In genomic region chr6:158072083-158072721, GRCh38 we compare ENCODE assay signal across 8 cellular contexts.
DNase-seq lines count a peak whose midpoint lies in the region; ATAC-seq, FAIRE-seq and TF ChIP-seq lines count a peak whose summit lies in the region.

No MANE protein-coding gene starts in this region.

- DNase-seq in A549 (ENCODE audit: low read depth in 1 of 2, low spot score in 1 of 2) (peak; percentile 58 to 72), GM13976 (ENCODE audit: low spot score) (peak; percentile 88), NCI-H1105 treated with DMSO at 0.1 percent for 48 hours (lab: John Stamatoyannopoulos, UW) (peak; percentile 73), T1000 (lab: John Stamatoyannopoulos, UW) (peak; percentile 29), anterior cingulate cortex (lab: John Stamatoyannopoulos, UW) (peak in 55 of 58 donors; percentile 20 to 88 (median 57)), right cardiac atrium (peak; percentile 73 to 89 (median 88)), sigmoid colon (peak; percentile 87)

- H3K4me3 ChIP-seq in A549 (no peak overlapping the region), right cardiac atrium (ENCODE audit: low read length) (no peak overlapping the region), sigmoid colon (no peak overlapping the region)

- no peaks in the 10 kb centered on the region for H3K9me3 ChIP-seq in A549
- no peaks in the 10 kb centered on the region for H3K9me3 ChIP-seq in right cardiac atrium (ENCODE audit: control insufficient read depth, low read length)
- H3K9me3 ChIP-seq in sigmoid colon: no peaks in the 10 kb centered on the region

- TF ChIP-seq POLR2A in A549 (IDR thresholded peaks at IDR 0.05; ENCODE audit: low read length) (no peak), sigmoid colon (IDR thresholded peaks at IDR 0.05) (no peak)

- ATAC-seq in A549 (peak; percentile 63 to 79), right cardiac atrium (peak; percentile 52 to 68), GM18502 (IDR thresholded peaks at IDR 0.05; ENCODE audit: poor library complexity, unreplicated experiment) (no peak)

- H3K27ac ChIP-seq in A549 (peak overlapping the region; percentile 67 to 81), right cardiac atrium (ENCODE audit: low read length) (no peak overlapping the region), sigmoid colon (peak overlapping the region in 1 of 4 donors; percentile 26)

- TF ChIP-seq EP300 in A549 (IDR thresholded peaks at IDR 0.05) (no peak), sigmoid colon (IDR thresholded peaks at IDR 0.05) (no peak)

- 0 out of 3 replicates have a peak overlapping the region, but pooled peaks have one; percentile 27 for H3K4me2 ChIP-seq in A549

- FAIRE-seq in A549 (lab: Jason Lieb, UNC): peak; percentile 73

- 18% methylated on average over 16 of the region's 16 CpGs for WGBS in A549 (ENCODE audit: missing lambda C conversion rate)
- 18% methylated on average over 16 of the region's 16 CpGs for WGBS in right cardiac atrium
- 21 to 23% methylated on average over 16 of the region's 16 CpGs for WGBS in sigmoid colon, 2 donors

- in situ Hi-C loops in GM13976 (cut with MboI; ENCODE audit: low sequenced_read_pairs, unreplicated experiment): no loop called here

- H3K27me3 ChIP-seq in right cardiac atrium (ENCODE audit: control insufficient read depth, insufficient read depth): no peaks in the 10 kb centered on the region
- H3K27me3 ChIP-seq in sigmoid colon: no peaks in the 10 kb centered on the region

- peak; percentile 91 to 93 for TF ChIP-seq RAD21 in A549 (conservative IDR thresholded peaks at IDR 0.05 in 1 of 2, IDR thresholded peaks at IDR 0.05 in 1 of 2)

- CTCF ChIA-PET in A549 (lab: Yijun Ruan, JAX): interaction anchor here (0.8 to 6.0 kb wide), 48 partner anchors 8 to 317 kb away, joined by 3 to 57 read pairs (median 5); partner anchors contain the start of gene SYNJ2

- H3K4me1 ChIP-seq in A549 (peaks cover 39% of the 10 kb centered on the region), right cardiac atrium (ENCODE audit: control insufficient read depth, insufficient read depth, low read length) (no peaks in the 10 kb centered on the region), sigmoid colon (peaks cover 0 to 7% (median 0%) of the 10 kb centered on the region in 4 donors)

- POLR2A ChIA-PET in A549 (lab: Yijun Ruan, JAX): interaction anchor here (0.9 kb wide), 1 partner anchor 46 kb away, joined by 3 read pairs; no protein-coding TSS in a partner anchor

- peak; percentile 77 for TF ChIP-seq CTCF in A549 (IDR thresholded peaks at IDR 0.05)
- TF ChIP-seq CTCF in GM13976 (IDR thresholded peaks at IDR 0.05; ENCODE audit: borderline replicate concordance, control extremely low read depth, extremely low read depth, insufficient read depth, missing control alignments): peak; percentile 74
- TF ChIP-seq CTCF in sigmoid colon (IDR thresholded peaks at IDR 0.05): peak; percentile 76 to 81 (median 80)

- intact Hi-C loops in right cardiac atrium (cut with DNase I) (loop anchor here in 1 of 4 donors (5.0 kb wide), 1 partner anchor 90 kb away; the partner anchor contains the start of gene SYNJ2), sigmoid colon (cut with DNase I) (loop anchor here (2.0 to 5.0 kb wide), 3 partner anchors 91 to 315 kb away; partner anchors contain the start of genes SNX9 and SYNJ2)

- H3K36me3 ChIP-seq in sigmoid colon: peaks cover 0 to 50% (median 9%) of the 10 kb centered on the region in 4 donors

TF ChIP-seq in A549, 52 proteins besides CTCF, POLR2A, EP300 and RAD21:
- TF ChIP-seq SMC3 (IDR thresholded peaks at IDR 0.05) (peak; percentile 86), ZNF302 (CRISPR knock-in tag; IDR thresholded peaks at IDR 0.05) (no peak), CBX8 (IDR thresholded peaks at IDR 0.05) (no peak)

Comparison
In these comparisons a context has a peak if more than half of its experiments do, and no peak if none do; other contexts are left out.
1. DNase-seq: peak in every context shown above with its lines; median percentile 88 in GM13976; 88 in right cardiac atrium; 87 in sigmoid colon; 73 in NCI-H1105 treated with DMSO at 0.1 percent for 48 hours; 65 in A549; 57 in anterior cingulate cortex; 29 in T1000.